Comparison of ENCODE assay signal across 18 cellular contexts in the genomic region with DNA sequence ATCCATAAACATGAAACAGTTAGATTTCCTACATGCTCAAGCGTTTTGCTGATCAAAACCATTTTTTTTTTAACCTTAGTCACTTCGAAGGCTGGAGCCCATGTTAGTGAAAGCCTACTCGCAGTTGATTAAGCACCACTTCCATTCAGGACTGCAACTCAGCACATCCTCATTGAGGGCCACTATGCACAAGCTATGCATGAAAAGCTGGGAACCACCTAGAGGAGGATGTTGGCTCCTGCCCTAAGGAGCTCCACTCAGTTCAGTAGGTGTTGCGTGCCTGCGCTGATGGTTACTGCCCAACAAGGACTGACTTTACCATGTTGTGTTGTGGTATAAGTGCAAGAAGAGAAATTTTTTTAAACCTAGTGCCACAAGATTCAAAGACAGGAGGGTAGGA.
DNase-seq lines count a peak whose midpoint lies in the region; ATAC-seq and TF ChIP-seq lines count a peak whose summit lies in the region.
"Had no signal": no experiment of that assay in that cellular context is flagged by ENCODE, and none has a peak within 500 bp of the region (broad histone marks: within the 10 kb centered on the region; RNA-seq: fewer than 3 reads in every experiment).

No MANE protein-coding gene starts in this region.

- DNase-seq in Right ventricle myocardium superior (no peak), right cardiac atrium (no peak), ascending aorta (ENCODE audit: low spot score in 2 of 2) (no peak), mucosa of descending colon (no peak), PC-3 (no peak)
- DNase-seq: EL; NCI-H1436; NCI-H226; NCI-H526 treated with DMSO at 0.1 percent for 48 hours; NK-92 treated with Interleukin-12 subunit alpha and Interleukin-12 subunit beta, amount 100 ng/mL, for 24 hours had no signal

- peaks cover 9% of the 10 kb centered on the region for H3K4me1 Mint-ChIP-seq in nephron

- no peak overlapping the region for H3K9ac ChIP-seq in PC-3 (ENCODE audit: low read length)
- H3K9ac ChIP-seq: BLaER1 treated with 17β-estradiol and CSF1 and Interleukin-3, amounts not matched to agents 10 nM and 100 nM had no signal

- no peak for TF ChIP-seq CTCF in ascending aorta (IDR thresholded peaks at IDR 0.05)
- TF ChIP-seq CTCF in nephron (IDR thresholded peaks at IDR 0.05; ENCODE audit: unreplicated experiment in 3 of 3) = no peak
- TF ChIP-seq CTCF in mucosa of descending colon (IDR thresholded peaks at IDR 0.05) = no peak
- no peak for TF ChIP-seq CTCF in PC-3 (conservative IDR thresholded peaks at IDR 0.05; ENCODE audit: low read depth, low read length)

- H3K9me3 Mint-ChIP-seq in nephron = no peaks in the 10 kb centered on the region
- H3K9me3 Mint-ChIP-seq: IgD-negative memory B cell had no signal

- H2AFZ ChIP-seq in PC-3 (ENCODE audit: low read length) = no peak overlapping the region

- peak; percentile 28 for ATAC-seq in Right ventricle myocardium superior (ENCODE audit: poor library complexity)
- ATAC-seq in right cardiac atrium = no peak
- ATAC-seq in mucosa of descending colon = no peak
- ATAC-seq in GM18858 (IDR thresholded peaks at IDR 0.05; ENCODE audit: unreplicated experiment) = no peak
- no peak for ATAC-seq in PC-3
- ATAC-seq: HCT116 had no signal

- no peaks in the 10 kb centered on the region for H3K9me2 ChIP-seq in PC-3 (replicated peaks; ENCODE audit: low read length)

- no peaks in the 10 kb centered on the region for H3K27me3 Mint-ChIP-seq in nephron (ENCODE audit: low read depth)
- H3K27me3 Mint-ChIP-seq: IgD-negative memory B cell had no signal

- peaks cover 5% of the 10 kb centered on the region for H3K36me3 Mint-ChIP-seq in nephron (ENCODE audit: low read depth)

- no peaks in the 10 kb centered on the region for H3K27me3 ChIP-seq in right cardiac atrium (ENCODE audit: control insufficient read depth, insufficient read depth)
- H3K27me3 ChIP-seq in ascending aorta = no peaks in the 10 kb centered on the region
- no peaks in the 10 kb centered on the region for H3K27me3 ChIP-seq in PC-3 (ENCODE audit: low read length)
- H3K27me3 ChIP-seq: BLaER1 treated with 17β-estradiol and CSF1 and Interleukin-3, amounts not matched to agents 10 nM and 100 nM had no signal

- POLR2A ChIA-PET in PC-3 (lab: Charles Lee; ENCODE audit: unreplicated experiment) = no interaction called here

- intact Hi-C loops in Right ventricle myocardium superior (cut with DNase I) = no loop called here
- intact Hi-C loops in right cardiac atrium (cut with DNase I) = no loop called here
- intact Hi-C loops in ascending aorta (cut with DNase I) = no loop called here
- intact Hi-C loops in mucosa of descending colon (cut with DNase I, micrococcal nuclease) = no loop called here
- intact Hi-C loops in PC-3 (cut with micrococcal nuclease) = no loop called here

- peak overlapping the region; percentile 22 to 42 (median 26) for H3K27ac Mint-ChIP-seq in nephron
- H3K27ac Mint-ChIP-seq: IgD-negative memory B cell had no signal

- H3K9me3 ChIP-seq in right cardiac atrium (ENCODE audit: control insufficient read depth, low read length) = no peaks in the 10 kb centered on the region
- no peaks in the 10 kb centered on the region for H3K9me3 ChIP-seq in ascending aorta
- no peaks in the 10 kb centered on the region for H3K9me3 ChIP-seq in mucosa of descending colon
- H3K9me3 ChIP-seq in PC-3 (ENCODE audit: low read length) = no peaks in the 10 kb centered on the region
- H3K9me3 ChIP-seq: BLaER1 treated with 17β-estradiol and CSF1 and Interleukin-3, amounts not matched to agents 10 nM and 100 nM had no signal

- H4K20me1 ChIP-seq in PC-3 (ENCODE audit: low read length) = no peaks in the 10 kb centered on the region
- H4K20me1 ChIP-seq: BLaER1 treated with 17β-estradiol and CSF1 and Interleukin-3, amounts not matched to agents 10 nM and 100 nM had no signal

- H3F3A ChIP-seq in PC-3 (ENCODE audit: low read length, unreplicated experiment) = no peaks in the 10 kb centered on the region

- H3K4me1 ChIP-seq in right cardiac atrium (ENCODE audit: control insufficient read depth, insufficient read depth, low read length) (no peaks in the 10 kb centered on the region), ascending aorta (no peaks in the 10 kb centered on the region), mucosa of descending colon (ENCODE audit: low read depth) (no peaks in the 10 kb centered on the region), PC-3 (ENCODE audit: insufficient read depth, low read length) (no peaks in the 10 kb centered on the region)

- 90% methylated on average over 5 of the region's 5 CpGs for WGBS in right cardiac atrium

- H3K36me3 ChIP-seq in ascending aorta (no peaks in the 10 kb centered on the region), mucosa of descending colon (ENCODE audit: low read depth) (no peaks in the 10 kb centered on the region), PC-3 (ENCODE audit: low read depth, low read length) (no peaks in the 10 kb centered on the region)
- H3K36me3 ChIP-seq: BLaER1 treated with 17β-estradiol and CSF1 and Interleukin-3, amounts not matched to agents 10 nM and 100 nM had no signal

- no peak overlapping the region for H3K4me2 ChIP-seq in PC-3 (ENCODE audit: low read length)
- H3K4me2 ChIP-seq: BLaER1 treated with 17β-estradiol and CSF1 and Interleukin-3, amounts not matched to agents 10 nM and 100 nM had no signal

- no peaks in the 10 kb centered on the region for H3K79me2 ChIP-seq in PC-3 (ENCODE audit: low read length)

- BruUV-seq in PC-3 (replicated peaks; lab: Mats Ljungman, UMichigan) = no TSS peak

- H3K4me3 Mint-ChIP-seq in nephron = no peak overlapping the region
- H3K4me3 Mint-ChIP-seq: IgD-negative memory B cell had no signal

- no peak overlapping the region for H3K4me3 ChIP-seq in right cardiac atrium (ENCODE audit: low read length)
- H3K4me3 ChIP-seq in ascending aorta = peak overlapping the region in 1 of 2 donors; percentile 32
- no peak overlapping the region for H3K4me3 ChIP-seq in mucosa of descending colon
- no peak overlapping the region for H3K4me3 ChIP-seq in PC-3 (ENCODE audit: low read length)
- H3K4me3 ChIP-seq: BLaER1 treated with 17β-estradiol and CSF1 and Interleukin-3, amounts not matched to agents 10 nM and 100 nM; SK-N-MC had no signal

- CTCF ChIA-PET in PC-3 (lab: Charles Lee) = no interaction called here

- H3K27ac ChIP-seq in right cardiac atrium (ENCODE audit: low read length) (no peak overlapping the region), ascending aorta (peak overlapping the region; percentile 1 to 43), temporal lobe (ENCODE audit: low read depth, low read length) (peak overlapping the region; percentile 44), PC-3 (ENCODE audit: low read length) (no peak overlapping the region)
- H3K27ac ChIP-seq: 22Rv1; BLaER1 treated with 17β-estradiol and CSF1 and Interleukin-3, amounts not matched to agents 10 nM and 100 nM had no signal

Comparison
In these comparisons a context has a peak if more than half of its experiments do, and no peak if none do; other contexts are left out.
1. H3K27ac ChIP-seq: peak in ascending aorta (2 of 2) and temporal lobe (single experiment); none in right cardiac atrium (single experiment) and PC-3 (single experiment).